Comparison of ENCODE assay signal across 11 cellular contexts in genomic region chr13:110421696-110422395, GRCh38.
DNase-seq lines count a peak whose midpoint lies in the region; ATAC-seq, FAIRE-seq and TF ChIP-seq lines count a peak whose summit lies in the region.
"Had no signal": no experiment of that assay in that cellular context is flagged by ENCODE, and none has a peak within 500 bp of the region (broad histone marks: within the 10 kb centered on the region; RNA-seq: fewer than 3 reads in every experiment).

No MANE protein-coding gene starts in this region.

- H3K36me3 ChIP-seq in brain microvascular endothelial cell (replicated peaks) (peaks cover 57% of the 10 kb centered on the region), rectal smooth muscle tissue (ENCODE audit: control insufficient read depth, insufficient read depth, low read length) (no peaks in the 10 kb centered on the region)

- no peak for TF ChIP-seq CTCF in brain microvascular endothelial cell (IDR thresholded peaks at IDR 0.05; ENCODE audit: low read depth, low read length, missing control alignments)

- in situ Hi-C loops in brain microvascular endothelial cell (cut with HindIII; ENCODE audit: low pct_ligation_motif_present, low sequenced_read_pairs): no loop called here

- FAIRE-seq in GM12891 (lab: Jason Lieb, UNC): no peak

- H3K27ac ChIP-seq in brain microvascular endothelial cell (peak overlapping the region; percentile 98), rectal smooth muscle tissue (ENCODE audit: low read depth, low read length) (peak overlapping the region; percentile 16)

- H3K27me3 ChIP-seq in brain microvascular endothelial cell (replicated peaks) (no peaks in the 10 kb centered on the region), rectal smooth muscle tissue (ENCODE audit: control insufficient read depth, insufficient read depth, low read length) (no peaks in the 10 kb centered on the region)

- ATAC-seq in GM18519 (IDR thresholded peaks at IDR 0.05; ENCODE audit: low FRiP score, unreplicated experiment): no peak
- no peak for ATAC-seq in stimulated activated effector memory CD8-positive, alpha-beta T cell treated with anti-CD3 and anti-CD28 coated beads, Interleukin-12 subunit alpha, Interleukin-12 subunit beta, amount 100 ng/mL, for 72 hours

- no peak overlapping the region for H3K27ac Mint-ChIP-seq in stimulated activated effector memory CD8-positive, alpha-beta T cell treated with anti-CD3 and anti-CD28 coated beads, Interleukin-12 subunit alpha, Interleukin-12 subunit beta, amount 100 ng/mL, for 72 hours

- no peaks in the 10 kb centered on the region for H3K9me3 Mint-ChIP-seq in stimulated activated effector memory CD8-positive, alpha-beta T cell treated with anti-CD3 and anti-CD28 coated beads, Interleukin-12 subunit alpha, Interleukin-12 subunit beta, amount 100 ng/mL, for 72 hours
- H3K9me3 Mint-ChIP-seq: H9 had no signal

- no peak overlapping the region for H3K4me3 Mint-ChIP-seq in stimulated activated effector memory CD8-positive, alpha-beta T cell treated with anti-CD3 and anti-CD28 coated beads, Interleukin-12 subunit alpha, Interleukin-12 subunit beta, amount 100 ng/mL, for 72 hours
- H3K4me3 Mint-ChIP-seq: H9 had no signal

- H3K4me3 ChIP-seq in brain microvascular endothelial cell (ENCODE audit: low read depth, low read length): no peak overlapping the region
- no peak overlapping the region for H3K4me3 ChIP-seq in rectal smooth muscle tissue (ENCODE audit: low read length)

- peaks cover 42% of the 10 kb centered on the region for H3K4me1 ChIP-seq in rectal smooth muscle tissue (ENCODE audit: control insufficient read depth, insufficient read depth, low read length)

- peak; percentile 96 for DNase-seq in GF-D8 (lab: John Stamatoyannopoulos, UW)
- peak; percentile 80 for DNase-seq in MV-4-11 (lab: John Stamatoyannopoulos, UW)
- DNase-seq in brain microvascular endothelial cell: peak; percentile 82
- no peak for DNase-seq in GM12891 (ENCODE audit: insufficient read length, low spot score)
- no peak for DNase-seq in DMS 273 treated with DMSO at 0.1 percent for 48 hours (lab: John Stamatoyannopoulos, UW)
- no peak for DNase-seq in stimulated activated effector memory CD8-positive, alpha-beta T cell treated with anti-CD3 and anti-CD28 coated beads, Interleukin-12 subunit alpha, Interleukin-12 subunit beta, amount 100 ng/mL, for 72 hours (ENCODE audit: low spot score in 2 of 2)
- DNase-seq: DMS153, H9, SK-N-SH had no signal

- no peak for TF ChIP-seq POLR2A in GM12891 (IDR thresholded peaks at IDR 0.05; ENCODE audit: low read depth, low read length)

- peaks cover 7% of the 10 kb centered on the region for H3K4me1 Mint-ChIP-seq in stimulated activated effector memory CD8-positive, alpha-beta T cell treated with anti-CD3 and anti-CD28 coated beads, Interleukin-12 subunit alpha, Interleukin-12 subunit beta, amount 100 ng/mL, for 72 hours

- no peak overlapping the region for H3K9ac ChIP-seq in rectal smooth muscle tissue (ENCODE audit: low read length)
- H3K9ac ChIP-seq: SK-N-SH had no signal

- H3K36me3 Mint-ChIP-seq in stimulated activated effector memory CD8-positive, alpha-beta T cell treated with anti-CD3 and anti-CD28 coated beads, Interleukin-12 subunit alpha, Interleukin-12 subunit beta, amount 100 ng/mL, for 72 hours: no peaks in the 10 kb centered on the region

TF ChIP-seq in GM12891, 5 proteins besides CTCF, POLR2A, EP300 and RAD21:
- TF ChIP-seq PAX5 (IDR thresholded peaks at IDR 0.05; ENCODE audit: insufficient read depth, low read length, severe bottlenecking) (no peak), POU2F2 (IDR thresholded peaks at IDR 0.05; ENCODE audit: low read depth, low read length) (no peak), TAF1 (IDR thresholded peaks at IDR 0.05; ENCODE audit: low read depth, low read length) (no peak), SPI1 (IDR thresholded peaks at IDR 0.05; ENCODE audit: low read depth, low read length) (no peak; the same call in 1 of the 2 replicates), POLR2AphosphoS5 (IDR thresholded peaks at IDR 0.05; ENCODE audit: low read depth, low read length) (no peak)

Comparison
In these comparisons a context has a peak if more than half of its experiments do, and no peak if none do; other contexts are left out.
1. DNase-seq: peak in GF-D8 (single experiment), MV-4-11 (single experiment) and brain microvascular endothelial cell (single experiment); none in GM12891 (single experiment), DMS 273 treated with DMSO at 0.1 percent for 48 hours (single experiment) and stimulated activated effector memory CD8-positive, alpha-beta T cell treated with anti-CD3 and anti-CD28 coated beads, Interleukin-12 subunit alpha, Interleukin-12 subunit beta, amount 100 ng/mL, for 72 hours (0 of 2).